Comparison of ENCODE assay signal across 9 cellular contexts in genomic region chr4:174972911-174973310, GRCh38. TPM values are rescaled to one million over a fixed set of nuclear protein-coding genes. Genes with fewer than 3 reads are reported as not detected.
"Had no signal": no experiment of that assay in that cellular context is flagged by ENCODE, and none has a peak within 500 bp of the region (broad histone marks: within the 10 kb centered on the region; RNA-seq: fewer than 3 reads in every experiment).

No MANE protein-coding gene starts in this region.

- DNase-seq: IMR-90, KBM-7, KG1 had no signal

- H3K27ac ChIP-seq: HL-60 had no signal

- H3K4me3 Mint-ChIP-seq: IgD-negative memory B cell had no signal

- H3K27ac Mint-ChIP-seq: IgD-negative memory B cell had no signal

- ATAC-seq: HepG2, K562 had no signal

- H3K4me3 ChIP-seq: K562 had no signal

- H3K27me3 Mint-ChIP-seq: IgD-negative memory B cell had no signal

RNA-seq across cellular contexts. Expression of gene ADAM29, which starts 54.8 kb away (rescaled TPM):
- total RNA-seq: HepG2, HT-29, HT1080, IMR-90, K562 had no signal
- polyA plus RNA-seq: HepG2, IMR-90, K562 had no signal
